Comparison of ENCODE assay signal across 11 cellular contexts in genomic region chr3:129088312-129088711, GRCh38. TPM values are rescaled to one million over a fixed set of nuclear protein-coding genes. Genes with fewer than 3 reads are reported as not detected.
"Had no signal": no experiment of that assay in that cellular context is flagged by ENCODE, and none has a peak within 500 bp of the region (broad histone marks: within the 10 kb centered on the region; RNA-seq: fewer than 3 reads in every experiment).

No MANE protein-coding gene starts in this region.

RNA-seq across cellular contexts. Expression of gene GP9, which starts 27.7 kb away (rescaled TPM):
- total RNA-seq: activated B cell treated with CpG ODN at 0.5 μM for 24 hours; activated CD8-positive, alpha-beta memory T cell treated with anti-CD3 and anti-CD28 coated beads, Interleukin-2, amount 10 ng/mL, durations not matched to agents 7 days and 5 days; activated CD8-positive, alpha-beta T cell treated with anti-CD3 and anti-CD28 coated beads, Interleukin-2, amount 10 ng/mL, durations not matched to agents 7 days and 5 days; activated T-helper 2 cell treated with anti-CD3 and anti-CD28 coated beads, Interferon-gamma antibody, Interleukin-2, Interleukin-4, amounts not matched to agents 10 μg/mL and 5 μg/mL and 100 μg/mL, durations not matched to agents 14 hours and 24 hours and 36 hours; dermis blood vessel endothelial cell; hepatocyte; omental fat pad; suprapubic skin; T-cell; T-helper 2 cell treated with Interferon-gamma antibody and Interleukin-4, amounts not matched to agents 100 ng/mL and 5 ng/mL, for 36 hours; ureter had no signal
- polyA plus RNA-seq: hepatocyte had no signal
